20 cellular contexts compared by ENCODE assay signal in genomic region chr2:54565551-54565950, GRCh38.
DNase-seq lines count a peak whose midpoint lies in the region; TF ChIP-seq lines count a peak whose summit lies in the region.
"Had no signal": no experiment of that assay in that cellular context is flagged by ENCODE, and none has a peak within 500 bp of the region (broad histone marks: within the 10 kb centered on the region; RNA-seq: fewer than 3 reads in every experiment).

No MANE protein-coding gene starts in this region.

- H2AFZ ChIP-seq in KMS-11 (ENCODE audit: low read depth): no peak overlapping the region
- H2AFZ ChIP-seq: GM23248 had no signal

- TF ChIP-seq CTCF in KMS-11 (conservative IDR thresholded peaks at IDR 0.05; ENCODE audit: low read depth, low read length): no peak
- TF ChIP-seq CTCF in neutrophil (IDR thresholded peaks at IDR 0.05): no peak

- H3K4me1 ChIP-seq in KMS-11 (ENCODE audit: low read depth, poor library complexity, severe bottlenecking) (peaks cover 97% of the 10 kb centered on the region), neutrophil (ENCODE audit: control insufficient read depth in 1 of 2, insufficient read depth in 1 of 2, low read depth in 1 of 2, low read length in 1 of 2) (peaks cover 70 to 73% of the 10 kb centered on the region in 2 experiments)

- no peaks in the 10 kb centered on the region for H3K27me3 Mint-ChIP-seq in activated CD4-positive, alpha-beta T cell treated with anti-CD3 and anti-CD28 coated beads, Interleukin-2, amount 10 ng/mL, durations not matched to agents 24 days and 14 days
- H3K27me3 Mint-ChIP-seq in activated naive CD8-positive, alpha-beta T cell treated with anti-CD3 and anti-CD28 coated beads for 36 hours: no peaks in the 10 kb centered on the region
- H3K27me3 Mint-ChIP-seq: activated CD4-positive, alpha-beta memory T cell treated with anti-CD3 and anti-CD28 coated beads, Interleukin-2, amount 10 ng/mL, durations not matched to agents 7 days and 5 days had no signal

- peak overlapping the region; percentile 5; the same call in 1 of the 2 replicates for H3K27ac ChIP-seq in KMS-11
- H3K27ac ChIP-seq in neutrophil: peak overlapping the region; percentile 5
- H3K27ac ChIP-seq: ascending aorta, GM23248 had no signal

- H3K4me2 ChIP-seq in KMS-11: peak overlapping the region; percentile 18

- H3K27me3 ChIP-seq in KMS-11 (ENCODE audit: insufficient read depth, low read depth): no peaks in the 10 kb centered on the region
- no peaks in the 10 kb centered on the region for H3K27me3 ChIP-seq in neutrophil
- H3K27me3 ChIP-seq: ascending aorta, heart right ventricle, MG63, tibial nerve had no signal

- H3K36me3 ChIP-seq in KMS-11 (ENCODE audit: insufficient read depth): no peaks in the 10 kb centered on the region; the same call in 1 of the 2 replicates
- no peaks in the 10 kb centered on the region for H3K36me3 ChIP-seq in neutrophil
- H3K36me3 ChIP-seq: ascending aorta, tibial nerve had no signal

- no peak for DNase-seq in activated CD4-positive, alpha-beta T cell treated with anti-CD3 and anti-CD28 coated beads, Interleukin-2, amount 10 ng/mL, durations not matched to agents 24 days and 14 days
- no peak for DNase-seq in activated CD4-positive, alpha-beta T cell treated with anti-CD3 and anti-CD28 coated beads, Interleukin-2, amount 50 U/mL, for 1 hour
- no peak for DNase-seq in activated naive CD8-positive, alpha-beta T cell treated with anti-CD3 and anti-CD28 coated beads for 36 hours
- DNase-seq in SK-N-DZ (ENCODE audit: low spot score) (no peak), GDM1 (lab: John Stamatoyannopoulos, UW) (no peak), 8988T (no peak)
- DNase-seq: activated CD4-positive, alpha-beta memory T cell treated with anti-CD3 and anti-CD28 coated beads, Interleukin-2, amount 10 ng/mL, durations not matched to agents 7 days and 5 days; DMS79 treated with DMSO at 0.1 percent for 48 hours; GM23248; heart right ventricle; MG63; NCI-H187 treated with DMSO at 0.1 percent for 48 hours; NCI-H345; nephron progenitor cell; RPMI8226 had no signal

- H3K4me3 Mint-ChIP-seq in activated CD4-positive, alpha-beta T cell treated with anti-CD3 and anti-CD28 coated beads, Interleukin-2, amount 10 ng/mL, durations not matched to agents 24 days and 14 days: peak overlapping the region; percentile 41
- H3K4me3 Mint-ChIP-seq in activated naive CD8-positive, alpha-beta T cell treated with anti-CD3 and anti-CD28 coated beads for 36 hours: no peak overlapping the region
- H3K4me3 Mint-ChIP-seq: activated CD4-positive, alpha-beta memory T cell treated with anti-CD3 and anti-CD28 coated beads, Interleukin-2, amount 10 ng/mL, durations not matched to agents 7 days and 5 days; CD14-positive monocyte; nephron progenitor cell had no signal

- H3K9me3 ChIP-seq in neutrophil: no peaks in the 10 kb centered on the region
- H3K9me3 ChIP-seq: ascending aorta, heart right ventricle, MG63, tibial nerve had no signal

- H3K27ac Mint-ChIP-seq in activated CD4-positive, alpha-beta T cell treated with anti-CD3 and anti-CD28 coated beads, Interleukin-2, amount 10 ng/mL, durations not matched to agents 24 days and 14 days: peak overlapping the region; percentile 62
- H3K27ac Mint-ChIP-seq in activated naive CD8-positive, alpha-beta T cell treated with anti-CD3 and anti-CD28 coated beads for 36 hours: peak overlapping the region; percentile 38
- H3K27ac Mint-ChIP-seq: activated CD4-positive, alpha-beta memory T cell treated with anti-CD3 and anti-CD28 coated beads, Interleukin-2, amount 10 ng/mL, durations not matched to agents 7 days and 5 days; nephron progenitor cell had no signal

- intact Hi-C loops in activated CD4-positive, alpha-beta T cell treated with anti-CD3 and anti-CD28 coated beads, Interleukin-2, amount 10 ng/mL, durations not matched to agents 24 days and 14 days (cut with micrococcal nuclease): no loop called here

- H3K9ac ChIP-seq in KMS-11: no peak overlapping the region
- H3K9ac ChIP-seq: GM23248 had no signal

- H3K79me2 ChIP-seq in KMS-11 (ENCODE audit: insufficient read depth, low read depth): peaks cover 95% of the 10 kb centered on the region

- no peaks in the 10 kb centered on the region for H4K20me1 ChIP-seq in KMS-11 (ENCODE audit: insufficient read depth)

- H3K36me3 Mint-ChIP-seq in activated CD4-positive, alpha-beta T cell treated with anti-CD3 and anti-CD28 coated beads, Interleukin-2, amount 10 ng/mL, durations not matched to agents 24 days and 14 days (ENCODE audit: low read depth): peaks cover 11% of the 10 kb centered on the region
- H3K36me3 Mint-ChIP-seq in activated naive CD8-positive, alpha-beta T cell treated with anti-CD3 and anti-CD28 coated beads for 36 hours: peaks cover 21% of the 10 kb centered on the region

- peaks cover 73% of the 10 kb centered on the region for H3K4me1 Mint-ChIP-seq in activated CD4-positive, alpha-beta T cell treated with anti-CD3 and anti-CD28 coated beads, Interleukin-2, amount 10 ng/mL, durations not matched to agents 24 days and 14 days
- peaks cover 77% of the 10 kb centered on the region for H3K4me1 Mint-ChIP-seq in activated naive CD8-positive, alpha-beta T cell treated with anti-CD3 and anti-CD28 coated beads for 36 hours

- no peaks in the 10 kb centered on the region for H3K9me3 Mint-ChIP-seq in activated CD4-positive, alpha-beta T cell treated with anti-CD3 and anti-CD28 coated beads, Interleukin-2, amount 10 ng/mL, durations not matched to agents 24 days and 14 days
- no peaks in the 10 kb centered on the region for H3K9me3 Mint-ChIP-seq in activated naive CD8-positive, alpha-beta T cell treated with anti-CD3 and anti-CD28 coated beads for 36 hours
- H3K9me3 Mint-ChIP-seq: activated CD4-positive, alpha-beta memory T cell treated with anti-CD3 and anti-CD28 coated beads, Interleukin-2, amount 10 ng/mL, durations not matched to agents 7 days and 5 days; nephron progenitor cell had no signal

- H3K4me3 ChIP-seq in KMS-11 (IDR thresholded peaks at IDR 0.05; ENCODE audit: insufficient read depth, low read depth, low read length): no peak overlapping the region
- no peak overlapping the region for H3K4me3 ChIP-seq in neutrophil (ENCODE audit: low read depth in 1 of 2, low read length in 1 of 2)
- H3K4me3 ChIP-seq: ascending aorta, GM23248, heart right ventricle, MG63, tibial nerve had no signal
